ENCODE assay signal across 8 cellular contexts in the genomic region with DNA sequence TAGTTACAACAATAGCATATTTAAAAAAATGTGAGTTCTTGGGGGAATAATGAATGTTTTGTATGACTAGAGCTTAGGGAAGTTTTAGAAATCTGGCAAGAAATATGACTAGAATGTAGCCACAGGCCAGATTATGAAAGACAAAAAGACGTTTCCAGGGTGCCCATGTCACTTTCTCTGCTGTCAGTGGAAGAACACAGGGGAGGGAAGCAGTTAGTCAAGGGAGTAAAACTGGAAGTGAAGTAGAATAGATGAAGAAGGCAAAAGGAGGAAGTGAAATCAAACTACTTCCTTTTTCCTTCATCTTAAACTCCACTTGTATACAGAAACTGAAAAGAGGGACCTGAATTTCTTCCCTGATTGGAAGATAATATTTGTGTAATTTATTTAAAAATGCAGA.
DNase-seq lines count a peak whose midpoint lies in the region; ATAC-seq and TF ChIP-seq lines count a peak whose summit lies in the region.

No MANE protein-coding gene starts in this region.

- H3K9me3 ChIP-seq in DOHH2 (ENCODE audit: control insufficient read depth, insufficient read depth, low read length) (peaks cover 30% of the 10 kb centered on the region), SK-N-SH (no peaks in the 10 kb centered on the region), A673 (ENCODE audit: low read depth, low read length, poor library complexity, severe bottlenecking) (peaks cover 6% of the 10 kb centered on the region)

- no peak for TF ChIP-seq CTCF in DOHH2 (IDR thresholded peaks at IDR 0.05; ENCODE audit: low read depth, low read length, poor library complexity, severe bottlenecking)
- TF ChIP-seq CTCF in fibroblast of pulmonary artery (IDR thresholded peaks at IDR 0.05; ENCODE audit: low read length, missing control alignments): no peak
- no peak for TF ChIP-seq CTCF in SK-N-SH (IDR thresholded peaks at IDR 0.05)
- TF ChIP-seq CTCF in A673 (conservative IDR thresholded peaks at IDR 0.05; ENCODE audit: low read depth, low read length): no peak

- POLR2A ChIA-PET in SK-N-SH (lab: Yijun Ruan, JAX): no interaction called here
- POLR2A ChIA-PET in A673 (lab: Charles Lee; ENCODE audit: low non-redundant PET): no interaction called here

- no peaks in the 10 kb centered on the region for H3K36me3 ChIP-seq in DOHH2 (ENCODE audit: control insufficient read depth, low read length)
- H3K36me3 ChIP-seq in SK-N-SH (replicated peaks in 1 of 2; ENCODE audit: control insufficient read depth in 1 of 2, insufficient read depth in 2 of 2, low read length in 1 of 2): no peaks in the 10 kb centered on the region
- H3K36me3 ChIP-seq in A673 (ENCODE audit: insufficient read depth, low read length, poor library complexity, severe bottlenecking): no peaks in the 10 kb centered on the region

- H3K27me3 ChIP-seq in DOHH2 (ENCODE audit: control insufficient read depth, low read length): no peaks in the 10 kb centered on the region
- no peaks in the 10 kb centered on the region for H3K27me3 ChIP-seq in SK-N-SH (ENCODE audit: insufficient read depth)
- no peaks in the 10 kb centered on the region for H3K27me3 ChIP-seq in A673 (replicated peaks; ENCODE audit: insufficient read depth, low read depth, low read length, poor library complexity)

- no peak for TF ChIP-seq EP300 in SK-N-SH (IDR thresholded peaks at IDR 0.05; ENCODE audit: borderline replicate concordance in 1 of 2, low read depth in 1 of 2, low read length in 1 of 2)

- intact Hi-C loops in A673 (cut with micrococcal nuclease; ENCODE audit: unreplicated experiment): no loop called here

- peaks cover 3% of the 10 kb centered on the region; the same call in 1 of the 2 replicates for H3F3A ChIP-seq in DOHH2 (ENCODE audit: control insufficient read depth, insufficient read depth)
- H3F3A ChIP-seq in SK-N-SH (replicated peaks; ENCODE audit: insufficient read depth): no peaks in the 10 kb centered on the region

- H3K4me3 ChIP-seq in DOHH2 (ENCODE audit: low read length) (no peak overlapping the region), fibroblast of pulmonary artery (replicated peaks; ENCODE audit: low read depth, low read length) (no peak overlapping the region), SK-N-SH (ENCODE audit: low read depth in 2 of 2, low read length in 1 of 2) (no peak overlapping the region), A673 (ENCODE audit: low read depth, low read length, poor library complexity, severe bottlenecking) (no peak overlapping the region)

- H4K20me1 ChIP-seq in DOHH2 (ENCODE audit: control insufficient read depth, insufficient read depth, low read depth, low read length) (no peaks in the 10 kb centered on the region), SK-N-SH (ENCODE audit: insufficient read depth) (no peaks in the 10 kb centered on the region)

- peaks cover 24% of the 10 kb centered on the region for H3K4me1 ChIP-seq in DOHH2 (ENCODE audit: control insufficient read depth, low read length)
- H3K4me1 ChIP-seq in SK-N-SH (ENCODE audit: control insufficient read depth in 1 of 2, insufficient read depth in 2 of 2, low read depth in 1 of 2, low read length in 1 of 2): no peaks in the 10 kb centered on the region
- no peaks in the 10 kb centered on the region for H3K4me1 ChIP-seq in A673 (ENCODE audit: insufficient read depth, low read length, poor library complexity, severe bottlenecking)

- DNase-seq in fibroblast of pulmonary artery (ENCODE audit: low read depth) (peak; percentile 32), AG08396 (ENCODE audit: low spot score) (no peak), SK-N-SH (no peak), A673 (ENCODE audit: low spot score) (no peak), epidermal melanocyte (ENCODE audit: insufficient read length, low spot score) (no peak)

- WGBS in SK-N-SH (ENCODE audit: low lambda C conversion rate): 39% methylated on average over 1 of the region's 1 CpG

- H3K79me2 ChIP-seq in DOHH2 (ENCODE audit: control insufficient read depth, low read length) (no peaks in the 10 kb centered on the region), SK-N-SH (ENCODE audit: insufficient read depth) (no peaks in the 10 kb centered on the region)

- BruUV-seq in A673 (replicated peaks; lab: Mats Ljungman, UMichigan): no TSS peak

- TF ChIP-seq RAD21 in SK-N-SH (IDR thresholded peaks at IDR 0.05; ENCODE audit: low read length): no peak

- H3K9me2 ChIP-seq in DOHH2 (replicated peaks; ENCODE audit: control insufficient read depth, low read length): no peaks in the 10 kb centered on the region
- H3K9me2 ChIP-seq in SK-N-SH: no peaks in the 10 kb centered on the region

- ATAC-seq in GM21447 (IDR thresholded peaks at IDR 0.05; ENCODE audit: unreplicated experiment): peak; percentile 94
- peak; percentile 84 for ATAC-seq in HG03571 (IDR thresholded peaks at IDR 0.05; ENCODE audit: unreplicated experiment)

- CTCF ChIA-PET in SK-N-SH (lab: Yijun Ruan, JAX) (no interaction called here), A673 (lab: Charles Lee) (no interaction called here)

- H3K4me2 ChIP-seq in DOHH2 (ENCODE audit: low read length): peak overlapping the region; percentile 45
- no peak overlapping the region for H3K4me2 ChIP-seq in SK-N-SH

- H3K9ac ChIP-seq in SK-N-SH: no peak overlapping the region

- H2AFZ ChIP-seq in SK-N-SH (ENCODE audit: low read depth): no peak overlapping the region

- peak overlapping the region; percentile 53 for H3K27ac ChIP-seq in DOHH2 (ENCODE audit: low read depth, low read length)
- H3K27ac ChIP-seq in SK-N-SH (ENCODE audit: low read depth in 2 of 2, low read length in 1 of 2): no peak overlapping the region
- no peak overlapping the region for H3K27ac ChIP-seq in A673 (ENCODE audit: low read depth, low read length, poor library complexity, severe bottlenecking)

TF ChIP-seq in SK-N-SH, 30 proteins besides CTCF, POLR2A, EP300 and RAD21:
- TF ChIP-seq EZH2phosphoT487 (IDR thresholded peaks at IDR 0.05; ENCODE audit: borderline replicate concordance, low read depth): no peak
- TF ChIP-seq FOXJ3 (CRISPR knock-in tag; IDR thresholded peaks at IDR 0.05): no peak
- no peak for TF ChIP-seq SIN3A (IDR thresholded peaks at IDR 0.05; ENCODE audit: borderline replicate concordance, low read depth, low read length)
- TF ChIP-seq, protein P1, sequence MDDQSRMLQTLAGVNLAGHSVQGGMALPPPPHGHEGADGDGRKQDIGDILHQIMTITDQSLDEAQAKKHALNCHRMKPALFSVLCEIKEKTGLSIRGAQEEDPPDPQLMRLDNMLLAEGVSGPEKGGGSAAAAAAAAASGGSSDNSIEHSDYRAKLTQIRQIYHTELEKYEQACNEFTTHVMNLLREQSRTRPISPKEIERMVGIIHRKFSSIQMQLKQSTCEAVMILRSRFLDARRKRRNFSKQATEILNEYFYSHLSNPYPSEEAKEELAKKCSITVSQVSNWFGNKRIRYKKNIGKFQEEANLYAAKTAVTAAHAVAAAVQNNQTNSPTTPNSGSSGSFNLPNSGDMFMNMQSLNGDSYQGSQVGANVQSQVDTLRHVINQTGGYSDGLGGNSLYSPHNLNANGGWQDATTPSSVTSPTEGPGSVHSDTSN (IDR thresholded peaks at IDR 0.05): no peak
- TF ChIP-seq, protein P2, sequence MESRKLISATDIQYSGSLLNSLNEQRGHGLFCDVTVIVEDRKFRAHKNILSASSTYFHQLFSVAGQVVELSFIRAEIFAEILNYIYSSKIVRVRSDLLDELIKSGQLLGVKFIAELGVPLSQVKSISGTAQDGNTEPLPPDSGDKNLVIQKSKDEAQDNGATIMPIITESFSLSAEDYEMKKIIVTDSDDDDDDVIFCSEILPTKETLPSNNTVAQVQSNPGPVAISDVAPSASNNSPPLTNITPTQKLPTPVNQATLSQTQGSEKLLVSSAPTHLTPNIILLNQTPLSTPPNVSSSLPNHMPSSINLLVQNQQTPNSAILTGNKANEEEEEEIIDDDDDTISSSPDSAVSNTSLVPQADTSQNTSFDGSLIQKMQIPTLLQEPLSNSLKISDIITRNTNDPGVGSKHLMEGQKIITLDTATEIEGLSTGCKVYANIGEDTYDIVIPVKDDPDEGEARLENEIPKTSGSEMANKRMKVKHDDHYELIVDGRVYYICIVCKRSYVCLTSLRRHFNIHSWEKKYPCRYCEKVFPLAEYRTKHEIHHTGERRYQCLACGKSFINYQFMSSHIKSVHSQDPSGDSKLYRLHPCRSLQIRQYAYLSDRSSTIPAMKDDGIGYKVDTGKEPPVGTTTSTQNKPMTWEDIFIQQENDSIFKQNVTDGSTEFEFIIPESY (IDR thresholded peaks at IDR 0.05; ENCODE audit: borderline replicate concordance, low read depth): no peak
- TF ChIP-seq GATA2 (CRISPR knock-in tag; IDR thresholded peaks at IDR 0.05): no peak
